8 cellular contexts compared by ENCODE assay signal in genomic region chr14:45083979-45084722, GRCh38. TPM values are rescaled to one million over a fixed set of nuclear protein-coding genes. Genes with fewer than 3 reads are reported as not detected.
DNase-seq lines count a peak whose midpoint lies in the region; ATAC-seq and TF ChIP-seq lines count a peak whose summit lies in the region.

Gene PRPF39 (plus strand): TSS chr14:45084116. CDS start chr14:45095240, 11,124 bp downstream.

- H3K27ac ChIP-seq in spleen = peak within 1 kb of the TSS; percentile 64 to 90 (median 84)

- peaks cover 17 to 56% (median 49%) of the 10 kb centered on the region in 6 donors for H3K4me1 ChIP-seq in spleen

- no peaks in the 10 kb centered on the region for H3K9me3 ChIP-seq in spleen

- TF ChIP-seq POLR2A in spleen (IDR thresholded peaks at IDR 0.05) = peak in 2 of 3 donors; percentile 51 to 61

- 0 to 2% (median 1%) methylated on average over 36 to 48 of the region's 48 CpGs for WGBS in spleen, 5 donors

- H3K27me3 ChIP-seq in spleen (replicated peaks in 1 of 7) = no peaks in the 10 kb centered on the region

- ATAC-seq in GM19025 (IDR thresholded peaks at IDR 0.05; ENCODE audit: low read depth, unreplicated experiment) (peak; percentile 80), HG03280 (IDR thresholded peaks at IDR 0.05; ENCODE audit: unreplicated experiment) (peak; percentile 94)

- no peaks in the 10 kb centered on the region for H3K36me3 ChIP-seq in spleen

- no peak for TF ChIP-seq CTCF in AG09319 (IDR thresholded peaks at IDR 0.05; ENCODE audit: low read depth, low read length)
- no peak for TF ChIP-seq CTCF in spleen (IDR thresholded peaks at IDR 0.05 in 8 of 11, conservative IDR thresholded peaks at IDR 0.05 in 3 of 11)

- DNase-seq in AG09319 (ENCODE audit: extremely low read depth, low read depth) = peak; percentile 70
- DNase-seq in NCI-H345 (lab: John Stamatoyannopoulos, UW) = peak; percentile 96
- peak; percentile 91 for DNase-seq in activated CD4-positive, CD25-positive, alpha-beta regulatory T cell treated with anti-CD3 and anti-CD28 coated beads, Interleukin-2, amount 50 U/mL, for 16 hours (ENCODE audit: low read depth, low spot score)
- DNase-seq in central memory CD4-positive, alpha-beta T cell = peak; percentile 94
- DNase-seq in inferior parietal cortex (ENCODE audit: extremely low spot score) = peak; percentile 94
- peak; percentile 99 for DNase-seq in spleen

- intact Hi-C loops in spleen (cut with DNase I; ENCODE audit: low total_unique reads) = no loop called here

- peak within 1 kb of the TSS; percentile 57 to 89 (median 72) for H3K4me3 ChIP-seq in spleen

RNA-seq across cellular contexts. Expression of gene PRPF39, which starts in this region (rescaled TPM):
- 10 to 100 TPM; 34.5 to 44.5 (median 37.3) TPM for total RNA-seq in spleen
- 10 to 100 TPM; 24.8 to 39.5 (median 29.9) TPM for polyA plus RNA-seq in spleen

Comparison
In these comparisons a context has a peak if more than half of its experiments do, and no peak if none do; other contexts are left out.
1. Peak in every context shown above with its lines: DNase-seq, ATAC-seq, H3K4me3 ChIP-seq and H3K27ac ChIP-seq.